22 cellular contexts compared by ENCODE assay signal in genomic region chr14:73189651-73190050, GRCh38.
"Had no signal": no experiment of that assay in that cellular context is flagged by ENCODE, and none has a peak within 500 bp of the region (broad histone marks: within the 10 kb centered on the region; RNA-seq: fewer than 3 reads in every experiment).

No MANE protein-coding gene starts in this region.

- H3K4me3 ChIP-seq: ascending aorta, esophagus muscularis mucosa, gastrocnemius medialis, sigmoid colon had no signal

- H3K27me3 ChIP-seq: ascending aorta, brain microvascular endothelial cell, esophagus muscularis mucosa, gastrocnemius medialis, sigmoid colon had no signal

- H3K4me1 Mint-ChIP-seq: activated CD4-positive, alpha-beta memory T cell treated with anti-CD3 and anti-CD28 coated beads, Interleukin-2, amount 10 ng/mL, durations not matched to agents 7 days and 5 days; activated naive CD4-positive, alpha-beta T cell treated with anti-CD3 and anti-CD28 coated beads, Interleukin-2, amount 50 U/mL, for 24 hours; nephron; T-cell had no signal

- H3K27ac ChIP-seq: ascending aorta, brain microvascular endothelial cell, esophagus muscularis mucosa, sigmoid colon, VCaP had no signal

- H3K27me3 Mint-ChIP-seq: activated CD4-positive, alpha-beta memory T cell treated with anti-CD3 and anti-CD28 coated beads, Interleukin-2, amount 10 ng/mL, durations not matched to agents 7 days and 5 days; activated CD4-positive, alpha-beta T cell treated with anti-CD3 and anti-CD28 coated beads, Interleukin-2, amount 10 ng/mL, durations not matched to agents 24 days and 14 days; activated naive CD4-positive, alpha-beta T cell treated with anti-CD3 and anti-CD28 coated beads, Interleukin-2, amount 50 U/mL, for 24 hours; T-cell had no signal

- H3K9me3 ChIP-seq: ascending aorta, esophagus muscularis mucosa, gastrocnemius medialis, sigmoid colon had no signal

- H3K9me3 Mint-ChIP-seq: activated CD4-positive, alpha-beta memory T cell treated with anti-CD3 and anti-CD28 coated beads, Interleukin-2, amount 10 ng/mL, durations not matched to agents 7 days and 5 days; activated CD4-positive, alpha-beta T cell treated with anti-CD3 and anti-CD28 coated beads, Interleukin-2, amount 10 ng/mL, durations not matched to agents 24 days and 14 days; activated naive CD4-positive, alpha-beta T cell treated with anti-CD3 and anti-CD28 coated beads, Interleukin-2, amount 50 U/mL, for 24 hours; nephron; T-cell; T-helper 2 cell treated with Interferon-gamma antibody and Interleukin-4, amounts not matched to agents 5 μg/mL and 100 μg/mL, for 36 hours had no signal

- H3K27ac Mint-ChIP-seq: activated CD4-positive, alpha-beta memory T cell treated with anti-CD3 and anti-CD28 coated beads, Interleukin-2, amount 10 ng/mL, durations not matched to agents 7 days and 5 days; activated CD4-positive, alpha-beta T cell treated with anti-CD3 and anti-CD28 coated beads, Interleukin-2, amount 10 ng/mL, durations not matched to agents 24 days and 14 days; activated naive CD4-positive, alpha-beta T cell treated with anti-CD3 and anti-CD28 coated beads, Interleukin-2, amount 50 U/mL, for 24 hours; nephron; T-cell; T-helper 2 cell treated with Interferon-gamma antibody and Interleukin-4, amounts not matched to agents 5 μg/mL and 100 μg/mL, for 36 hours had no signal

- ATAC-seq: activated CD4-positive, CD25-positive, alpha-beta regulatory T cell treated with anti-CD3 and anti-CD28 coated beads, Interleukin-2, amount 50 U/mL, for 24 hours; T-cell had no signal

- DNase-seq: activated CD4-positive, alpha-beta memory T cell treated with anti-CD3 and anti-CD28 coated beads, Interleukin-2, amount 10 ng/mL, durations not matched to agents 7 days and 5 days; activated CD4-positive, alpha-beta T cell treated with anti-CD3 and anti-CD28 coated beads, Interleukin-2, amount 10 ng/mL, durations not matched to agents 24 days and 14 days; activated gamma-delta T cell treated with Interleukin-2 at 50 U/mL for 16 hours; brain microvascular endothelial cell; central memory CD4-positive, alpha-beta T cell; effector memory CD4-positive, alpha-beta T cell; head of caudate nucleus; hypothalamus; nucleus accumbens; posterior cingulate gyrus; sigmoid colon; stimulated activated CD4-positive, alpha-beta T cell treated with anti-CD3 and anti-CD28 coated beads, Interleukin-2, amount 100 ng/mL, for 48 hours; stimulated activated naive CD4-positive, alpha-beta T cell treated with Interleukin-2 at 50 U/mL for 16 hours; T-cell had no signal

- H3K4me1 ChIP-seq: ascending aorta, esophagus muscularis mucosa, sigmoid colon had no signal

- H3K4me3 Mint-ChIP-seq: activated CD4-positive, alpha-beta memory T cell treated with anti-CD3 and anti-CD28 coated beads, Interleukin-2, amount 10 ng/mL, durations not matched to agents 7 days and 5 days; activated CD4-positive, alpha-beta T cell treated with anti-CD3 and anti-CD28 coated beads, Interleukin-2, amount 10 ng/mL, durations not matched to agents 24 days and 14 days; activated naive CD4-positive, alpha-beta T cell treated with anti-CD3 and anti-CD28 coated beads, Interleukin-2, amount 50 U/mL, for 24 hours; nephron; T-cell; T-helper 2 cell treated with Interferon-gamma antibody and Interleukin-4, amounts not matched to agents 5 μg/mL and 100 μg/mL, for 36 hours had no signal
